Comparison of ENCODE assay signal across 13 cellular contexts in genomic region chr4:145909773-145910172, GRCh38. TPM values are rescaled to one million over a fixed set of nuclear protein-coding genes. Genes with fewer than 3 reads are reported as not detected.
DNase-seq lines count a peak whose midpoint lies in the region; ATAC-seq, FAIRE-seq and TF ChIP-seq lines count a peak whose summit lies in the region.
"Had no signal": no experiment of that assay in that cellular context is flagged by ENCODE, and none has a peak within 500 bp of the region (broad histone marks: within the 10 kb centered on the region; RNA-seq: fewer than 3 reads in every experiment).

No MANE protein-coding gene starts in this region.

- H3K4me1 ChIP-seq in Panc1 (ENCODE audit: control insufficient read depth, insufficient read depth, low read length) (0 out of 2 replicates have a peak, but pooled peaks cover 2% of the 10 kb centered on the region), heart left ventricle (peaks cover 0 to 50% (median 21%) of the 10 kb centered on the region in 12 donors), pancreas (peaks cover 6 to 13% (median 8%) of the 10 kb centered on the region in 3 donors)
- H3K4me1 ChIP-seq in effector memory CD4-positive, alpha-beta T cell (ENCODE audit: control insufficient read depth, insufficient read depth, low read length, poor library complexity, severe bottlenecking): no peaks in the 10 kb centered on the region

- no peak for TF ChIP-seq POLR2A in heart left ventricle (IDR thresholded peaks at IDR 0.05)

- H3K9me3 Mint-ChIP-seq in activated T-cell treated with anti-CD3 and anti-CD28 coated beads, Interleukin-2, amount 50 U/mL, for 24 hours: no peaks in the 10 kb centered on the region

- H3K4me3 Mint-ChIP-seq in activated T-cell treated with anti-CD3 and anti-CD28 coated beads, Interleukin-2, amount 50 U/mL, for 24 hours: no peak overlapping the region

- peak overlapping the region; percentile 68; the same call in 1 of the 2 replicates for H3K27ac ChIP-seq in Panc1 (ENCODE audit: low read length)
- peak overlapping the region; percentile 35 to 91 (median 82) for H3K27ac ChIP-seq in heart left ventricle
- peak overlapping the region; percentile 7 to 60 (median 31) for H3K27ac ChIP-seq in pancreas
- H3K27ac ChIP-seq in effector memory CD4-positive, alpha-beta T cell (ENCODE audit: insufficient read depth, low read length, poor library complexity, severe bottlenecking): no peak overlapping the region

- H3K36me3 ChIP-seq in Panc1 (ENCODE audit: control insufficient read depth, insufficient read depth, low read length) (no peaks in the 10 kb centered on the region), heart left ventricle (no peaks in the 10 kb centered on the region), pancreas (no peaks in the 10 kb centered on the region)
- no peaks in the 10 kb centered on the region for H3K36me3 ChIP-seq in effector memory CD4-positive, alpha-beta T cell (ENCODE audit: control insufficient read depth, insufficient read depth, low read length)

- no peak overlapping the region for H3K27ac Mint-ChIP-seq in activated T-cell treated with anti-CD3 and anti-CD28 coated beads, Interleukin-2, amount 50 U/mL, for 24 hours

- DNase-seq in DMS53 (lab: John Stamatoyannopoulos, UW) (peak; percentile 62), Panc1 (ENCODE audit: low read depth, low spot score) (no peak), heart left ventricle (peak in 3 of 5 donors; percentile 26 to 56 (median 53)), pancreas (peak in 2 of 6 donors; percentile 10 to 16), NCI-H1417 treated with DMSO at 0.1 percent for 48 hours (lab: John Stamatoyannopoulos, UW) (no peak)
- DNase-seq in activated T-cell treated with anti-CD3 and anti-CD28 coated beads, Interleukin-2, amount 50 U/mL, for 24 hours: no peak
- DNase-seq in effector memory CD4-positive, alpha-beta T cell: no peak
- DNase-seq: AML-193; kidney glomerular epithelial cell; NCI-H1092; stimulated activated naive CD4-positive, alpha-beta T cell had no signal

- in situ Hi-C loops in Panc1 (cut with HindIII; ENCODE audit: low pct_unique_long_range_greater_than_20kb, low sequenced_read_pairs): no loop called here

- H3K27me3 Mint-ChIP-seq in activated T-cell treated with anti-CD3 and anti-CD28 coated beads, Interleukin-2, amount 50 U/mL, for 24 hours: no peaks in the 10 kb centered on the region

- no peaks in the 10 kb centered on the region for H3K27me3 ChIP-seq in Panc1 (ENCODE audit: control insufficient read depth, insufficient read depth, low read length)
- no peaks in the 10 kb centered on the region for H3K27me3 ChIP-seq in heart left ventricle
- H3K27me3 ChIP-seq in pancreas: no peaks in the 10 kb centered on the region
- H3K27me3 ChIP-seq in effector memory CD4-positive, alpha-beta T cell (replicated peaks; ENCODE audit: control insufficient read depth, insufficient read depth, low read length, poor library complexity, severe bottlenecking): no peaks in the 10 kb centered on the region

- no peak for TF ChIP-seq CTCF in Panc1 (IDR thresholded peaks at IDR 0.05)
- TF ChIP-seq CTCF in heart left ventricle (IDR thresholded peaks at IDR 0.05): no peak
- TF ChIP-seq CTCF in pancreas (IDR thresholded peaks at IDR 0.05): no peak

- H3K9me3 ChIP-seq in Panc1 (ENCODE audit: control insufficient read depth, insufficient read depth, low read depth, low read length): no peaks in the 10 kb centered on the region
- H3K9me3 ChIP-seq in heart left ventricle: no peaks in the 10 kb centered on the region
- no peaks in the 10 kb centered on the region for H3K9me3 ChIP-seq in pancreas
- no peaks in the 10 kb centered on the region for H3K9me3 ChIP-seq in effector memory CD4-positive, alpha-beta T cell (ENCODE audit: control insufficient read depth, low read length)

- CTCF ChIA-PET in Panc1 (lab: Charles Lee): no interaction called here

- peaks cover 29% of the 10 kb centered on the region for H3K36me3 Mint-ChIP-seq in activated T-cell treated with anti-CD3 and anti-CD28 coated beads, Interleukin-2, amount 50 U/mL, for 24 hours (ENCODE audit: low read depth)

- intact Hi-C loops in Panc1 (cut with micrococcal nuclease; ENCODE audit: unreplicated experiment) (no loop called here), heart left ventricle (cut with DNase I) (loop anchor here in 1 of 10 donors (2.0 kb wide), 1 partner anchor 25 kb away; no protein-coding TSS in a partner anchor), pancreas (cut with DNase I) (no loop called here)

- no peak for FAIRE-seq in pancreas (lab: Jason Lieb, UNC)
- FAIRE-seq: GM12892 had no signal

- POLR2A ChIA-PET in Panc1 (lab: Charles Lee): interaction anchor here (0.6 kb wide), 1 partner anchor 45 kb away, joined by 4 read pairs; no protein-coding TSS in a partner anchor

- ATAC-seq in Panc1 (peak; percentile 69), heart left ventricle (peak; percentile 53 to 70 (median 63)), pancreas (peak; percentile 36 to 62 (median 50)), HG03039 (IDR thresholded peaks at IDR 0.05; ENCODE audit: unreplicated experiment) (no peak)

- peaks cover 55% of the 10 kb centered on the region for H3K4me1 Mint-ChIP-seq in activated T-cell treated with anti-CD3 and anti-CD28 coated beads, Interleukin-2, amount 50 U/mL, for 24 hours (ENCODE audit: low read depth)

- 15 to 30% (median 21%) methylated on average over 12 of the region's 12 CpGs for WGBS in heart left ventricle, 4 donors
- WGBS in pancreas, 2 donors: 58 to 60% methylated on average over 12 of the region's 12 CpGs

- H3K4me3 ChIP-seq in Panc1 (ENCODE audit: low read depth in 2 of 2, low read length in 2 of 2) (peak overlapping the region; percentile 33 to 45), heart left ventricle (peak overlapping the region in 11 of 12 donors; percentile 28 to 59 (median 53)), pancreas (peak overlapping the region in 2 of 4 donors; percentile 27 to 28)
- H3K4me3 ChIP-seq in effector memory CD4-positive, alpha-beta T cell (ENCODE audit: insufficient read depth, low read depth, low read length, poor library complexity, severe bottlenecking): no peak overlapping the region

- no TSS peak for BruUV-seq in Panc1 (replicated peaks; lab: Mats Ljungman, UMichigan)

RNA-seq across cellular contexts. Expression of gene ZNF827, which starts 28.9 kb away (rescaled TPM):
- 6.3 TPM for total RNA-seq in Panc1 (2021; ENCODE audit: unreplicated experiment)
- 5.8 TPM for polyA plus RNA-seq in Panc1 (2012; ENCODE audit: insufficient read length)
- total RNA-seq in heart left ventricle: 10 to 100 TPM in 8 of 9 donors, 1 to 10 TPM in 1; 9.5 to 30.1 (median 18.6) TPM
- polyA plus RNA-seq in heart left ventricle: 1 to 10 TPM; 4.5 to 9.2 TPM
- total RNA-seq in pancreas: 10 to 100 TPM in 1 of 6 donors, 1 to 10 TPM in 5; 4.0 to 13.8 (median 5.3) TPM
- 1 to 10 TPM; 3.8 to 4.1 TPM for polyA plus RNA-seq in pancreas

Comparison
In these comparisons a context has a peak if more than half of its experiments do, and no peak if none do; other contexts are left out.
1. DNase-seq: peak in DMS53 (single experiment) and heart left ventricle (3 of 5); none in Panc1 (single experiment), activated T-cell treated with anti-CD3 and anti-CD28 coated beads, Interleukin-2, amount 50 U/mL, for 24 hours (single experiment), effector memory CD4-positive, alpha-beta T cell (0 of 3) and NCI-H1417 treated with DMSO at 0.1 percent for 48 hours (single experiment).